11 cellular contexts compared by ENCODE assay signal in genomic region chr6:109091314-109092009, GRCh38. TPM values are rescaled to one million over a fixed set of nuclear protein-coding genes. Genes with fewer than 3 reads are reported as not detected.
DNase-seq lines count a peak whose midpoint lies in the region; ATAC-seq and TF ChIP-seq lines count a peak whose summit lies in the region.
"Had no signal": no experiment of that assay in that cellular context is flagged by ENCODE, and none has a peak within 500 bp of the region (broad histone marks: within the 10 kb centered on the region; RNA-seq: fewer than 3 reads in every experiment).

No MANE protein-coding gene starts in this region.

- peak overlapping the region in 5 of 7 donors; percentile 19 to 89 (median 58) for H3K27ac Mint-ChIP-seq in CD4-positive, alpha-beta memory T cell
- no peak overlapping the region for H3K27ac Mint-ChIP-seq in neural crest cell (ENCODE audit: unreplicated experiment)

- intact Hi-C loops in CD4-positive, alpha-beta memory T cell (cut with micrococcal nuclease), result loop anchor here (10.0 kb wide), 3 partner anchors 827 to 1863 kb away; partner anchors contain the start of genes GTF3C6 and SNX3

- DNase-seq in CD4-positive, alpha-beta memory T cell, result peak in 2 of 5 donors; percentile 5 to 29
- no peak for DNase-seq in NB4 (ENCODE audit: low read depth)
- DNase-seq in coronary artery (ENCODE audit: low spot score), result no peak
- DNase-seq in neural crest cell (ENCODE audit: low read depth, low spot score), result no peak
- no peak for DNase-seq in NCI-H526 (lab: John Stamatoyannopoulos, UW)
- DNase-seq in NCI-H1436 treated with DMSO at 0.1 percent for 48 hours (lab: John Stamatoyannopoulos, UW), result no peak
- no peak for DNase-seq in glomerular visceral epithelial cell (ENCODE audit: extremely low spot score)
- DNase-seq: activated gamma-delta T cell treated with Interleukin-2 at 50 U/mL for 16 hours, EL, NCI-H446 had no signal

- CTCF ChIA-PET in CD4-positive, alpha-beta memory T cell (lab: Charles Lee; ENCODE audit: partially characterized antibody), result interaction anchor here (2.0 kb wide), 1 partner anchor 18 kb away, joined by 8 read pairs; no protein-coding TSS in a partner anchor

- H3K9me3 Mint-ChIP-seq in CD4-positive, alpha-beta memory T cell, result no peaks in the 10 kb centered on the region
- no peaks in the 10 kb centered on the region for H3K9me3 Mint-ChIP-seq in neural crest cell

- H3K27me3 Mint-ChIP-seq in CD4-positive, alpha-beta memory T cell, result no peaks in the 10 kb centered on the region
- no peaks in the 10 kb centered on the region for H3K27me3 Mint-ChIP-seq in neural crest cell (ENCODE audit: low read depth)

- no peaks in the 10 kb centered on the region for H3K27me3 ChIP-seq in CD4-positive, alpha-beta memory T cell (ENCODE audit: insufficient read depth, low read length)

- peaks cover 41 to 63% (median 54%) of the 10 kb centered on the region in 4 donors for H3K4me1 Mint-ChIP-seq in CD4-positive, alpha-beta memory T cell
- H3K4me1 Mint-ChIP-seq in neural crest cell, result peaks cover 68% of the 10 kb centered on the region

- POLR2A ChIA-PET in CD4-positive, alpha-beta memory T cell (lab: Charles Lee; ENCODE audit: partially characterized antibody), result no interaction called here

- H3K4me3 ChIP-seq in CD4-positive, alpha-beta memory T cell (ENCODE audit: low read length in 2 of 2), result peak overlapping the region in 1 of 2 donors; percentile 6
- H3K4me3 ChIP-seq in NB4 (ENCODE audit: low read depth, low read length), result peak overlapping the region; percentile 94
- peak overlapping the region; percentile 91 for H3K4me3 ChIP-seq in coronary artery

- H3K4me3 Mint-ChIP-seq in CD4-positive, alpha-beta memory T cell, result peak overlapping the region in 6 of 8 donors; percentile 39 to 85 (median 57)
- peak overlapping the region; percentile 96 for H3K4me3 Mint-ChIP-seq in neural crest cell

- H3K36me3 Mint-ChIP-seq in CD4-positive, alpha-beta memory T cell, result peaks cover 4 to 12% of the 10 kb centered on the region in 2 donors
- no peaks in the 10 kb centered on the region for H3K36me3 Mint-ChIP-seq in neural crest cell (ENCODE audit: low read depth)

- H3K36me3 ChIP-seq in CD4-positive, alpha-beta memory T cell (ENCODE audit: insufficient read depth, low read length), result no peaks in the 10 kb centered on the region

- TF ChIP-seq POLR2A in NB4 (IDR thresholded peaks at IDR 0.05; ENCODE audit: extremely low read depth, insufficient read length), result no peak

- no peak for ATAC-seq in HG03460 (IDR thresholded peaks at IDR 0.05; ENCODE audit: unreplicated experiment)

- TF ChIP-seq CTCF in NB4 (IDR thresholded peaks at IDR 0.05; ENCODE audit: low read depth, low read length) (no peak), coronary artery (IDR thresholded peaks at IDR 0.05) (no peak), neural crest cell (conservative IDR thresholded peaks at IDR 0.05) (no peak)

- H3K9me3 ChIP-seq in CD4-positive, alpha-beta memory T cell (ENCODE audit: control insufficient read depth in 1 of 2, low read length in 2 of 2), result no peaks in the 10 kb centered on the region

- peaks cover 48% of the 10 kb centered on the region for H3K4me1 ChIP-seq in CD4-positive, alpha-beta memory T cell (ENCODE audit: insufficient read depth, low read length)

- no peak overlapping the region for H3K27ac ChIP-seq in CD4-positive, alpha-beta memory T cell (ENCODE audit: low read depth, low read length)
- H3K27ac ChIP-seq in coronary artery, result no peak overlapping the region

RNA-seq across cellular contexts. Expression of gene SESN1, which starts 3.2 kb away (rescaled TPM):
- total RNA-seq in CD4-positive, alpha-beta memory T cell, result 10 to 100 TPM; 45.7 to 47.3 TPM
- polyA plus RNA-seq in CD4-positive, alpha-beta memory T cell, result 10 to 100 TPM; 37.0 to 51.7 TPM
- 11.5 and 12.0 TPM in 2 replicates for total RNA-seq in neural crest cell

RNA-seq across cellular contexts. Expression of gene CEP57L1, which starts 3.8 kb away (rescaled TPM):
- total RNA-seq in CD4-positive, alpha-beta memory T cell, result 1 to 10 TPM; 5.7 to 9.2 TPM
- 1 to 10 TPM; 6.3 to 7.4 TPM for polyA plus RNA-seq in CD4-positive, alpha-beta memory T cell
- 19.8 and 21.9 TPM in 2 replicates for total RNA-seq in neural crest cell
